ENCODE assay signal across 12 cellular contexts in genomic region chrX:74521961-74522833, GRCh38.
DNase-seq lines count a peak whose midpoint lies in the region; ATAC-seq and TF ChIP-seq lines count a peak whose summit lies in the region.
"Had no signal": no experiment of that assay in that cellular context is flagged by ENCODE, and none has a peak within 500 bp of the region (broad histone marks: within the 10 kb centered on the region; RNA-seq: fewer than 3 reads in every experiment).

No MANE protein-coding gene starts in this region.

- H3K4me3 ChIP-seq in psoas muscle = no peak overlapping the region

- intact Hi-C loops in Right ventricle myocardium superior (cut with DNase I) (no loop called here), sciatic nerve (cut with DNase I) (no loop called here), psoas muscle (cut with DNase I) (no loop called here)

- ATAC-seq in SK-N-SH treated with all-trans-retinoic acid at 6 μM for 48 hours = peak; percentile 74
- ATAC-seq in Right ventricle myocardium superior (ENCODE audit: poor library complexity) = peak; percentile 86
- peak; percentile 64 for ATAC-seq in sciatic nerve
- no peak for ATAC-seq in HG03469 (IDR thresholded peaks at IDR 0.05; ENCODE audit: unreplicated experiment)
- ATAC-seq in psoas muscle = no peak

- 56 to 70% (median 64%) methylated on average over 8 to 10 of the region's 10 CpGs for WGBS in psoas muscle, 3 donors

- DNase-seq in EH (ENCODE audit: low read depth) = peak; percentile 55
- DNase-seq in Right ventricle myocardium superior = no peak
- DNase-seq in sciatic nerve (ENCODE audit: low spot score) = no peak
- no peak for DNase-seq in central memory CD4-positive, alpha-beta T cell
- no peak for DNase-seq in psoas muscle
- DNase-seq in activated CD4-positive, alpha-beta T cell treated with anti-CD3 and anti-CD28 coated beads for 48 hours = no peak
- DNase-seq: activated naive CD4-positive, alpha-beta T cell treated with anti-CD3 and anti-CD28 coated beads, Interleukin-2, amount 50 U/mL, for 16 hours; mesendoderm; stimulated activated CD4-positive, alpha-beta T cell treated with anti-CD3 and anti-CD28 coated beads, Interleukin-12 subunit alpha, Interleukin-12 subunit beta, amount 100 ng/mL, for 4 hours had no signal

- TF ChIP-seq CTCF in psoas muscle (IDR thresholded peaks at IDR 0.05) = no peak

- H3K27ac ChIP-seq in psoas muscle = no peak overlapping the region
- H3K27ac ChIP-seq: VCaP had no signal

- no peaks in the 10 kb centered on the region for H3K36me3 ChIP-seq in psoas muscle (ENCODE audit: insufficient read depth in 1 of 2, low read depth in 1 of 2)

- H3K4me1 ChIP-seq in psoas muscle = no peaks in the 10 kb centered on the region

- H3K27me3 ChIP-seq in psoas muscle (ENCODE audit: insufficient read depth in 3 of 3, low read length in 2 of 3) = no peaks in the 10 kb centered on the region

- H3K9me3 ChIP-seq in psoas muscle = no peaks in the 10 kb centered on the region

TF ChIP-seq in SK-N-SH treated with all-trans-retinoic acid at 6 μM for 48 hours, 23 proteins besides CTCF, POLR2A, EP300 and RAD21:
- TF ChIP-seq OSR1 (CRISPR knock-in tag; IDR thresholded peaks at IDR 0.05) (no peak), TCF4 (CRISPR knock-in tag; IDR thresholded peaks at IDR 0.05; ENCODE audit: borderline replicate concordance) (peak; percentile 70; the same call in 1 of the 2 replicates)

Comparison
In these comparisons a context has a peak if more than half of its experiments do, and no peak if none do; other contexts are left out.
1. ATAC-seq: peak in SK-N-SH treated with all-trans-retinoic acid at 6 μM for 48 hours (single experiment), Right ventricle myocardium superior (single experiment) and sciatic nerve (single experiment); none in HG03469 (single experiment) and psoas muscle (0 of 4).